Comparison of ENCODE assay signal across 23 cellular contexts in the genomic region with DNA sequence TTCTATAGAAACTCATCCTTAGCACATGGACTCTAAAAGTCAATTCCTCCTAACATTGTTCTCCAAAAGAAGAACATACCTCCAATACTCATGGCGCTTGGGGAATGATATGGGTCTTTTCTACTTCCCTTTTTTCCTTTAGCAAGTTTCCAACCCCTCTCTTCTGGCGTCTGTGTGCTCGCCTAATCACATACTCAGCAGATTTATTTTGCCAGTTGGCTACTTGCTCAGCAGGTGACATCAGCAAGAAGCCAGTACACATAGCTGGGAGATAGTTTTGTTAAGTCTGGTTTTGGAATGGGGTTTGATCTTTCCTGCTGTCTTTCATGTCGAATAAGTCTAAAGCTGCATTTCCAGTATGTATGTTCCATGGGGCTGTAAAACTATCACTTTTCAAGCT.
"Had no signal": no experiment of that assay in that cellular context is flagged by ENCODE, and none has a peak within 500 bp of the region (broad histone marks: within the 10 kb centered on the region; RNA-seq: fewer than 3 reads in every experiment).

No MANE protein-coding gene starts in this region.

- DNase-seq: islet precursor cell; left ventricle myocardium inferior; midbrain; mucosa of descending colon; naive thymus-derived CD4-positive, alpha-beta T cell; ovary; stimulated activated CD4-positive, alpha-beta T cell treated with anti-CD3 and anti-CD28 coated beads, Interleukin-12 subunit alpha, Interleukin-12 subunit beta, amount 100 ng/mL, for 4 hours; stimulated activated CD4-positive, alpha-beta T cell treated with anti-CD3 and anti-CD28 coated beads, Interleukin-15, amount 100 ng/mL, for 24 hours; stimulated activated CD4-positive, alpha-beta T cell treated with anti-CD3 and anti-CD28 coated beads, Interleukin-2, amount 100 ng/mL, for 24 hours; stimulated activated CD4-positive, alpha-beta T cell treated with anti-CD3 and anti-CD28 coated beads, Interleukin-4, amount 100 ng/mL, for 1 hour; stimulated activated naive B cell treated with anti-CD40 and anti-IgM and Interleukin-4, amounts not matched to agents 10 μg/mL and 1 μg/mL and 100 μg/mL, for 72 hours; stimulated activated naive CD8-positive, alpha-beta T cell treated with anti-CD3 and anti-CD28 coated beads, Interleukin-15, Interleukin-2, amounts not matched to agents 100 U/mL and 50 U/mL, for 24 hours; stomach; testis; thyroid gland; transverse colon; upper lobe of left lung had no signal

- H3K27ac ChIP-seq: left ventricle myocardium inferior, ovary, right atrium auricular region, skin epidermis, stomach, testis, thyroid gland, transverse colon, upper lobe of left lung, vagina had no signal

- H3K9me3 ChIP-seq: left ventricle myocardium inferior, ovary, right atrium auricular region, testis, thyroid gland, transverse colon, upper lobe of left lung, vagina had no signal

- H3K27me3 ChIP-seq: ovary, right atrium auricular region, stomach, testis, thyroid gland, transverse colon, upper lobe of left lung, vagina had no signal

- H3K4me3 ChIP-seq: left ventricle myocardium inferior, lung, mucosa of descending colon, ovary, right atrium auricular region, skin epidermis, stomach, testis, thyroid gland, transverse colon, upper lobe of left lung, vagina had no signal

- H3K4me1 ChIP-seq: left ventricle myocardium inferior, right atrium auricular region, stomach, testis, thyroid gland, transverse colon, upper lobe of left lung, vagina had no signal

- ATAC-seq: mucosa of descending colon; naive thymus-derived CD4-positive, alpha-beta T cell; natural killer cell treated with Interleukin-12 subunit alpha and Interleukin-12 subunit beta and Interleukin-15 and Interleukin-18, amount 100 ng/mL, for 72 hours; sciatic nerve; stimulated activated naive B cell treated with anti-CD40 and anti-IgM and Interleukin-4, amounts not matched to agents 10 μg/mL and 1 μg/mL and 100 μg/mL, for 72 hours; stimulated activated naive CD8-positive, alpha-beta T cell treated with anti-CD3 and anti-CD28 coated beads, Interleukin-15, Interleukin-2, amounts not matched to agents 100 U/mL and 50 U/mL, for 24 hours had no signal

- H3K36me3 ChIP-seq: left ventricle myocardium inferior, ovary, right atrium auricular region, stomach, thyroid gland, transverse colon, upper lobe of left lung, vagina had no signal
